ENCODE assay signal across 2 cellular contexts in genomic region chr13:22468055-22468454, GRCh38.
TF ChIP-seq lines count a peak whose summit lies in the region.

No MANE protein-coding gene starts in this region.

TF ChIP-seq in HepG2, 621 proteins besides CTCF, POLR2A, EP300 and RAD21 (continued from another document and continues in another):
- TF ChIP-seq E2F1 (CRISPR knock-in tag; IDR thresholded peaks at IDR 0.05) (no peak), ZNF205 (CRISPR knock-in tag; IDR thresholded peaks at IDR 0.05) (no peak), NR2F2 (IDR thresholded peaks at IDR 0.05; ENCODE audit: borderline replicate concordance, low read depth) (peak; percentile 66), CEBPZ (IDR thresholded peaks at IDR 0.05; ENCODE audit: low read length) (no peak), SALL2 (CRISPR knock-in tag; IDR thresholded peaks at IDR 0.05) (no peak), ZNF451 (CRISPR knock-in tag; IDR thresholded peaks at IDR 0.05) (no peak), CREB3 (CRISPR knock-in tag; IDR thresholded peaks at IDR 0.05) (no peak), POLR2AphosphoS2 (IDR thresholded peaks at IDR 0.05; ENCODE audit: low read depth, low read length) (no peak), ZNF530 (CRISPR knock-in tag; IDR thresholded peaks at IDR 0.05; ENCODE audit: low read depth) (no peak), IRF2 (CRISPR knock-in tag; IDR thresholded peaks at IDR 0.05) (no peak), ZNF780A (CRISPR knock-in tag; IDR thresholded peaks at IDR 0.05) (no peak), PCBP1 (IDR thresholded peaks at IDR 0.05; ENCODE audit: borderline replicate concordance, low read depth, low read length) (no peak), BCL6 (CRISPR knock-in tag; IDR thresholded peaks at IDR 0.05) (peak; percentile 97), HMGXB4 (CRISPR knock-in tag; IDR thresholded peaks at IDR 0.05; ENCODE audit: borderline replicate concordance in 1 of 2, low read depth in 1 of 2) (no peak), TMF1 (CRISPR knock-in tag; IDR thresholded peaks at IDR 0.05; ENCODE audit: low read depth) (no peak)

TF ChIP-seq in GM23338, 12 proteins besides CTCF, POLR2A, EP300 and RAD21 (continued from another document):
- TF ChIP-seq ZNF462 (CRISPR knock-in tag; IDR thresholded peaks at IDR 0.05) (no peak), EZH2 (IDR thresholded peaks at IDR 0.05; ENCODE audit: low read depth, unreplicated experiment) (no peak), REST (IDR thresholded peaks at IDR 0.05; ENCODE audit: unreplicated experiment) (no peak)
TF ChIP-seq in GM23338: peak in this region for 0.
